ENCODE assay signal across 19 cellular contexts in genomic region chr15:93333826-93334225, GRCh38.
DNase-seq lines count a peak whose midpoint lies in the region; ATAC-seq and TF ChIP-seq lines count a peak whose summit lies in the region.
"Had no signal": no experiment of that assay in that cellular context is flagged by ENCODE, and none has a peak within 500 bp of the region (broad histone marks: within the 10 kb centered on the region; RNA-seq: fewer than 3 reads in every experiment).

No MANE protein-coding gene starts in this region.

- H3K27me3 ChIP-seq in H9 (ENCODE audit: insufficient read depth, low read length): peaks cover 30% of the 10 kb centered on the region; the same call in 1 of the 2 replicates
- peaks cover 11% of the 10 kb centered on the region for H3K27me3 ChIP-seq in mesendoderm (ENCODE audit: insufficient read depth, low read length, poor library complexity)
- H3K27me3 ChIP-seq: brain microvascular endothelial cell, sigmoid colon, uterus had no signal

- H4K91ac ChIP-seq in H9 (ENCODE audit: insufficient read length, low read depth, low read length): no peak overlapping the region

- H4K20me1 ChIP-seq in H9 (ENCODE audit: control insufficient read depth, insufficient read depth, insufficient read length): no peaks in the 10 kb centered on the region

- H3K27ac ChIP-seq in C4-2B (no peak overlapping the region), H9 (ENCODE audit: insufficient read length, low read depth, low read length) (no peak overlapping the region), mesendoderm (ENCODE audit: low read depth, low read length) (no peak overlapping the region)
- H3K27ac ChIP-seq: brain microvascular endothelial cell, sigmoid colon, uterus, VCaP had no signal

- H3K27me3 Mint-ChIP-seq in H9 (ENCODE audit: low read depth) (peaks cover 91% of the 10 kb centered on the region), endothelial cell (ENCODE audit: unreplicated experiment) (peaks cover 15% of the 10 kb centered on the region)
- peaks cover 34% of the 10 kb centered on the region for H3K27me3 Mint-ChIP-seq in activated naive CD8-positive, alpha-beta T cell treated with anti-CD3 and anti-CD28 coated beads, Interleukin-2, amount 50 U/mL, for 24 hours
- H3K27me3 Mint-ChIP-seq in activated CD8-positive, alpha-beta memory T cell treated with anti-CD3 and anti-CD28 coated beads, Interleukin-2, amount 10 ng/mL, durations not matched to agents 7 days and 5 days: peaks cover 42% of the 10 kb centered on the region

- H3K79me1 ChIP-seq in H9 (ENCODE audit: insufficient read depth, low read depth, low read length, poor library complexity, severe bottlenecking) (no peaks in the 10 kb centered on the region), mesendoderm (ENCODE audit: low read length) (no peaks in the 10 kb centered on the region)

- H2AK5ac ChIP-seq in H9 (ENCODE audit: insufficient read length, low read length) (no peak overlapping the region), mesendoderm (ENCODE audit: low read length) (no peak overlapping the region)

- H3T11ph ChIP-seq in H9 (ENCODE audit: low read length): no peak overlapping the region

- H3K4ac ChIP-seq in H9 (ENCODE audit: low read depth, low read length) (no peak overlapping the region), mesendoderm (ENCODE audit: low read depth, low read length) (no peak overlapping the region)

- WGBS in H9 (ENCODE audit: extremely low coverage, insufficient read length, low lambda C conversion rate): no CpG with 5 or more reads among the region's 6 CpGs
- no CpG with 5 or more reads among the region's 6 CpGs for WGBS in mesendoderm (ENCODE audit: extremely low coverage, insufficient coverage, low lambda C conversion rate)

- H3K56ac ChIP-seq in H9 (ENCODE audit: insufficient read length, low read depth, low read length) (no peak overlapping the region), mesendoderm (ENCODE audit: low read length) (no peak overlapping the region)

- CTCF ChIA-PET in activated CD8-positive, alpha-beta memory T cell treated with anti-CD3 and anti-CD28 coated beads, Interleukin-2, amount 10 ng/mL, durations not matched to agents 7 days and 5 days (lab: Charles Lee): interaction anchor here (0.8 to 1.5 kb wide), 2 partner anchors 193 to 246 kb away, joined by 3 to 7 read pairs; no protein-coding TSS in a partner anchor

- H3K36me3 Mint-ChIP-seq in H9 (ENCODE audit: insufficient read depth in 1 of 3, low read depth in 3 of 3) (peaks cover 0 to 9% (median 2%) of the 10 kb centered on the region in 3 experiments; a peak in 3 of 7 replicates), endothelial cell (ENCODE audit: low read depth, unreplicated experiment) (no peaks in the 10 kb centered on the region)
- H3K36me3 Mint-ChIP-seq in activated naive CD8-positive, alpha-beta T cell treated with anti-CD3 and anti-CD28 coated beads, Interleukin-2, amount 50 U/mL, for 24 hours (ENCODE audit: low read depth): no peaks in the 10 kb centered on the region
- H3K36me3 Mint-ChIP-seq in activated CD8-positive, alpha-beta memory T cell treated with anti-CD3 and anti-CD28 coated beads, Interleukin-2, amount 10 ng/mL, durations not matched to agents 7 days and 5 days: no peaks in the 10 kb centered on the region
- H3K36me3 Mint-ChIP-seq: activated CD4-positive, alpha-beta memory T cell treated with anti-CD3 and anti-CD28 coated beads for 36 hours; activated naive CD8-positive, alpha-beta T cell treated with anti-CD3 and anti-CD28 coated beads for 36 hours had no signal

- peaks cover 0 to 3% of the 10 kb centered on the region in 2 experiments; a peak in 2 of 5 replicates for H3K9me3 Mint-ChIP-seq in H9
- H3K9me3 Mint-ChIP-seq in endothelial cell (ENCODE audit: unreplicated experiment): no peaks in the 10 kb centered on the region
- H3K9me3 Mint-ChIP-seq in activated naive CD8-positive, alpha-beta T cell treated with anti-CD3 and anti-CD28 coated beads, Interleukin-2, amount 50 U/mL, for 24 hours: no peaks in the 10 kb centered on the region
- no peaks in the 10 kb centered on the region for H3K9me3 Mint-ChIP-seq in activated CD8-positive, alpha-beta memory T cell treated with anti-CD3 and anti-CD28 coated beads, Interleukin-2, amount 10 ng/mL, durations not matched to agents 7 days and 5 days (ENCODE audit: low read depth)
- H3K9me3 Mint-ChIP-seq: activated CD4-positive, alpha-beta memory T cell treated with anti-CD3 and anti-CD28 coated beads for 36 hours; activated naive CD8-positive, alpha-beta T cell treated with anti-CD3 and anti-CD28 coated beads for 36 hours had no signal

- ATAC-seq in GM18870 (IDR thresholded peaks at IDR 0.05; ENCODE audit: unreplicated experiment): no peak
- ATAC-seq in activated naive CD8-positive, alpha-beta T cell treated with anti-CD3 and anti-CD28 coated beads, Interleukin-2, amount 50 U/mL, for 24 hours: no peak
- ATAC-seq in activated CD8-positive, alpha-beta memory T cell treated with anti-CD3 and anti-CD28 coated beads, Interleukin-2, amount 10 ng/mL, durations not matched to agents 7 days and 5 days: no peak

- H2BK12ac ChIP-seq in H9 (ENCODE audit: insufficient read length, low read depth, low read length): no peak overlapping the region

- no peak overlapping the region for H2AFZ ChIP-seq in H9 (ENCODE audit: low read length)

- H4K8ac ChIP-seq in H9 (replicated peaks; ENCODE audit: insufficient read length, low read depth, low read length): no peak overlapping the region
- H4K8ac ChIP-seq in mesendoderm (ENCODE audit: low read depth, low read length): no peak overlapping the region

- H3K4me2 ChIP-seq in H9 (ENCODE audit: insufficient read depth, insufficient read length, low read length): peak overlapping the region; percentile 42
- H3K4me2 ChIP-seq in mesendoderm (ENCODE audit: low read length): no peak overlapping the region

- H3K9ac ChIP-seq in H9 (ENCODE audit: extremely low read depth, insufficient read length, low read length) (no peak overlapping the region), mesendoderm (ENCODE audit: low read length) (no peak overlapping the region)

- no peak overlapping the region for H3K18ac ChIP-seq in H9 (ENCODE audit: insufficient read length, low read depth, low read length)
- H3K18ac ChIP-seq in mesendoderm (ENCODE audit: low read length): no peak overlapping the region

- H2BK5ac ChIP-seq in H9 (ENCODE audit: insufficient read length, low read length) (no peak overlapping the region), mesendoderm (ENCODE audit: low read length) (no peak overlapping the region)

- H3K23ac ChIP-seq in H9 (ENCODE audit: insufficient read length, low read depth, low read length): no peak overlapping the region
- no peak overlapping the region for H3K23ac ChIP-seq in mesendoderm (ENCODE audit: low read length)

- H3K79me2 ChIP-seq in H9 (ENCODE audit: insufficient read depth, low read length): no peaks in the 10 kb centered on the region
- no peaks in the 10 kb centered on the region for H3K79me2 ChIP-seq in mesendoderm (ENCODE audit: control insufficient read depth, insufficient read depth, low read length)

- peaks cover 39 to 46% of the 10 kb centered on the region in 2 experiments for H3K4me1 Mint-ChIP-seq in H9
- peaks cover 17% of the 10 kb centered on the region for H3K4me1 Mint-ChIP-seq in endothelial cell (ENCODE audit: unreplicated experiment)
- no peaks in the 10 kb centered on the region for H3K4me1 Mint-ChIP-seq in activated naive CD8-positive, alpha-beta T cell treated with anti-CD3 and anti-CD28 coated beads, Interleukin-2, amount 50 U/mL, for 24 hours
- H3K4me1 Mint-ChIP-seq in activated CD8-positive, alpha-beta memory T cell treated with anti-CD3 and anti-CD28 coated beads, Interleukin-2, amount 10 ng/mL, durations not matched to agents 7 days and 5 days: no peaks in the 10 kb centered on the region
- H3K4me1 Mint-ChIP-seq: activated naive CD8-positive, alpha-beta T cell treated with anti-CD3 and anti-CD28 coated beads for 36 hours had no signal

- peaks cover 7% of the 10 kb centered on the region; the same call in 1 of the 2 replicates for H3K4me1 ChIP-seq in H9 (ENCODE audit: insufficient read depth, low read length)
- no peaks in the 10 kb centered on the region for H3K4me1 ChIP-seq in mesendoderm (ENCODE audit: control insufficient read depth, low read depth, low read length)

- H2BK20ac ChIP-seq in H9 (ENCODE audit: low read depth, low read length, poor library complexity, severe bottlenecking): no peak overlapping the region

- H3K4me3 Mint-ChIP-seq in H9 (peak overlapping the region; percentile 7 to 69), endothelial cell (ENCODE audit: unreplicated experiment) (no peak overlapping the region)
- no peak overlapping the region for H3K4me3 Mint-ChIP-seq in activated naive CD8-positive, alpha-beta T cell treated with anti-CD3 and anti-CD28 coated beads, Interleukin-2, amount 50 U/mL, for 24 hours
- H3K4me3 Mint-ChIP-seq in activated CD8-positive, alpha-beta memory T cell treated with anti-CD3 and anti-CD28 coated beads, Interleukin-2, amount 10 ng/mL, durations not matched to agents 7 days and 5 days: no peak overlapping the region
- H3K4me3 Mint-ChIP-seq: activated CD4-positive, alpha-beta memory T cell treated with anti-CD3 and anti-CD28 coated beads for 36 hours; activated naive CD8-positive, alpha-beta T cell treated with anti-CD3 and anti-CD28 coated beads for 36 hours had no signal

- no peak overlapping the region for H3K27ac Mint-ChIP-seq in H9
- H3K27ac Mint-ChIP-seq in endothelial cell (ENCODE audit: unreplicated experiment): no peak overlapping the region
- H3K27ac Mint-ChIP-seq in activated naive CD8-positive, alpha-beta T cell treated with anti-CD3 and anti-CD28 coated beads, Interleukin-2, amount 50 U/mL, for 24 hours: no peak overlapping the region
- no peak overlapping the region for H3K27ac Mint-ChIP-seq in activated CD8-positive, alpha-beta memory T cell treated with anti-CD3 and anti-CD28 coated beads, Interleukin-2, amount 10 ng/mL, durations not matched to agents 7 days and 5 days
- H3K27ac Mint-ChIP-seq: activated CD4-positive, alpha-beta memory T cell treated with anti-CD3 and anti-CD28 coated beads for 36 hours; activated naive CD8-positive, alpha-beta T cell treated with anti-CD3 and anti-CD28 coated beads for 36 hours had no signal

- H4K5ac ChIP-seq in H9 (ENCODE audit: insufficient read length, low read depth, low read length) (no peak overlapping the region), mesendoderm (ENCODE audit: low read length) (no peak overlapping the region)

- H2BK120ac ChIP-seq in H9 (ENCODE audit: low read depth, low read length, poor library complexity, severe bottlenecking) (no peak overlapping the region), mesendoderm (ENCODE audit: low read depth, low read length) (no peak overlapping the region)

- H3K36me3 ChIP-seq in mesendoderm (ENCODE audit: control insufficient read depth, insufficient read depth, low read length): no peaks in the 10 kb centered on the region
- H3K36me3 ChIP-seq: brain microvascular endothelial cell, sigmoid colon, uterus had no signal

- no peaks in the 10 kb centered on the region for H3K9me3 ChIP-seq in H9 (ENCODE audit: control insufficient read depth, low read depth, low read length)
- H3K9me3 ChIP-seq: sigmoid colon, uterus had no signal

- TF ChIP-seq CTCF in C4-2B (conservative IDR thresholded peaks at IDR 0.05): peak; percentile 45
- TF ChIP-seq CTCF in H9 (conservative IDR thresholded peaks at IDR 0.05): peak; percentile 58
- no peak for TF ChIP-seq CTCF in endothelial cell (IDR thresholded peaks at IDR 0.05; ENCODE audit: unreplicated experiment)

- no peak overlapping the region for H3K4me3 ChIP-seq in mesendoderm (ENCODE audit: low read length)
- H3K4me3 ChIP-seq: sigmoid colon, uterus had no signal

- no peaks in the 10 kb centered on the region for H3K23me2 ChIP-seq in H9 (ENCODE audit: insufficient read length, low read depth, low read length, poor library complexity, severe bottlenecking)

- H3K14ac ChIP-seq in H9 (ENCODE audit: insufficient read depth, low read length): no peak overlapping the region

- no peak overlapping the region for H2BK15ac ChIP-seq in H9 (ENCODE audit: low read depth, low read length)
- H2BK15ac ChIP-seq in mesendoderm (replicated peaks; ENCODE audit: low read depth): no peak overlapping the region

- DNase-seq in H9 (peak; percentile 38), endothelial cell (ENCODE audit: low spot score) (peak; percentile 5), mesendoderm (peak; percentile 73)
- DNase-seq in effector CD4-positive, alpha-beta T cell: no peak
- DNase-seq in activated naive CD8-positive, alpha-beta T cell treated with anti-CD3 and anti-CD28 coated beads, Interleukin-2, amount 50 U/mL, for 24 hours: no peak
- no peak for DNase-seq in activated CD8-positive, alpha-beta memory T cell treated with anti-CD3 and anti-CD28 coated beads, Interleukin-2, amount 10 ng/mL, durations not matched to agents 7 days and 5 days
- DNase-seq: activated CD4-positive, alpha-beta memory T cell treated with anti-CD3 and anti-CD28 coated beads for 36 hours; activated naive CD8-positive, alpha-beta T cell treated with anti-CD3 and anti-CD28 coated beads for 36 hours; activated T-cell treated with anti-CD3 and anti-CD28 coated beads, Interleukin-2, amount 50 U/mL, for 48 hours; brain microvascular endothelial cell; Karpas-422; NCI-H1694; NCI-H446; SHP77 treated with DMSO at 0.1 percent for 48 hours; sigmoid colon; uterus had no signal

Comparison
In these comparisons a context has a peak if more than half of its experiments do, and no peak if none do; other contexts are left out.
1. DNase-seq: peak in H9 (single experiment), endothelial cell (single experiment) and mesendoderm (single experiment); none in effector CD4-positive, alpha-beta T cell (single experiment), activated naive CD8-positive, alpha-beta T cell treated with anti-CD3 and anti-CD28 coated beads, Interleukin-2, amount 50 U/mL, for 24 hours (single experiment) and activated CD8-positive, alpha-beta memory T cell treated with anti-CD3 and anti-CD28 coated beads, Interleukin-2, amount 10 ng/mL, durations not matched to agents 7 days and 5 days (single experiment).
2. H3K4me3 Mint-ChIP-seq: peak in H9 (2 of 2); none in endothelial cell (single experiment), activated naive CD8-positive, alpha-beta T cell treated with anti-CD3 and anti-CD28 coated beads, Interleukin-2, amount 50 U/mL, for 24 hours (single experiment) and activated CD8-positive, alpha-beta memory T cell treated with anti-CD3 and anti-CD28 coated beads, Interleukin-2, amount 10 ng/mL, durations not matched to agents 7 days and 5 days (single experiment).